In genomic region chr7:111082351-111082750, GRCh38 we compare ENCODE assay signal across 13 cellular contexts. TPM values are rescaled to one million over a fixed set of nuclear protein-coding genes. Genes with fewer than 3 reads are reported as not detected.
DNase-seq lines count a peak whose midpoint lies in the region; ATAC-seq and TF ChIP-seq lines count a peak whose summit lies in the region.
"Had no signal": no experiment of that assay in that cellular context is flagged by ENCODE, and none has a peak within 500 bp of the region (broad histone marks: within the 10 kb centered on the region; RNA-seq: fewer than 3 reads in every experiment).

No MANE protein-coding gene starts in this region.

- H3K27me3 Mint-ChIP-seq in activated naive CD4-positive, alpha-beta T cell treated with anti-CD3 and anti-CD28 coated beads, Interleukin-2, amount 50 U/mL, for 24 hours = no peaks in the 10 kb centered on the region
- no peaks in the 10 kb centered on the region for H3K27me3 Mint-ChIP-seq in activated CD4-positive, alpha-beta memory T cell treated with anti-CD3 and anti-CD28 coated beads, Interleukin-2, amount 10 ng/mL, durations not matched to agents 7 days and 5 days

- no peaks in the 10 kb centered on the region for H3K27me3 ChIP-seq in Karpas-422 (ENCODE audit: low read length)
- H3K27me3 ChIP-seq: adrenal gland, esophagus squamous epithelium had no signal

- no peak for TF ChIP-seq CTCF in foreskin fibroblast (IDR thresholded peaks at IDR 0.05; ENCODE audit: low read depth, low read length)

- no peaks in the 10 kb centered on the region for H3K36me3 Mint-ChIP-seq in activated naive CD4-positive, alpha-beta T cell treated with anti-CD3 and anti-CD28 coated beads, Interleukin-2, amount 50 U/mL, for 24 hours
- H3K36me3 Mint-ChIP-seq in activated CD4-positive, alpha-beta memory T cell treated with anti-CD3 and anti-CD28 coated beads, Interleukin-2, amount 10 ng/mL, durations not matched to agents 7 days and 5 days (ENCODE audit: low read depth) = peaks cover 20% of the 10 kb centered on the region

- DNase-seq in activated naive CD4-positive, alpha-beta T cell treated with Interleukin-2 at 50 U/mL for 16 hours = no peak
- no peak for DNase-seq in activated CD4-positive, alpha-beta memory T cell treated with anti-CD3 and anti-CD28 coated beads, Interleukin-2, amount 10 ng/mL, durations not matched to agents 7 days and 5 days
- DNase-seq in foreskin fibroblast (peak; percentile 20 to 44), Karpas-422 (no peak)
- no peak for DNase-seq in activated effector memory CD4-positive, alpha-beta T cell treated with Interleukin-2 at 50 U/mL for 16 hours
- DNase-seq: adrenal gland, esophagus squamous epithelium, left colon, T1000 had no signal

- 0 out of 2 replicates have a peak, but pooled peaks cover 3% of the 10 kb centered on the region for H3K9me3 ChIP-seq in Karpas-422 (ENCODE audit: low read length)
- H3K9me3 ChIP-seq: adrenal gland, esophagus squamous epithelium had no signal

- CTCF ChIA-PET in activated CD4-positive, alpha-beta memory T cell treated with anti-CD3 and anti-CD28 coated beads, Interleukin-2, amount 10 ng/mL, durations not matched to agents 7 days and 5 days (lab: Charles Lee) = interaction anchor here (0.7 to 2.5 kb wide), 8 partner anchors 8 to 279 kb away, joined by 3 to 10 read pairs (median 6); no protein-coding TSS in a partner anchor

- no peak overlapping the region for H3K9ac ChIP-seq in Karpas-422 (ENCODE audit: low read length)

- H3K9me3 Mint-ChIP-seq in activated naive CD4-positive, alpha-beta T cell treated with anti-CD3 and anti-CD28 coated beads, Interleukin-2, amount 50 U/mL, for 24 hours = no peaks in the 10 kb centered on the region
- H3K9me3 Mint-ChIP-seq in activated CD4-positive, alpha-beta memory T cell treated with anti-CD3 and anti-CD28 coated beads, Interleukin-2, amount 10 ng/mL, durations not matched to agents 7 days and 5 days = peaks cover 14% of the 10 kb centered on the region

- no peaks in the 10 kb centered on the region for H4K20me1 ChIP-seq in Karpas-422 (ENCODE audit: insufficient read depth, low read depth, low read length)

- no peaks in the 10 kb centered on the region for H3K36me3 ChIP-seq in Karpas-422 (ENCODE audit: insufficient read depth, low read length)
- H3K36me3 ChIP-seq: adrenal gland, esophagus squamous epithelium had no signal

- ATAC-seq in HG03442 (IDR thresholded peaks at IDR 0.05; ENCODE audit: unreplicated experiment) (no peak), HG02970 (IDR thresholded peaks at IDR 0.05; ENCODE audit: low FRiP score, unreplicated experiment) (no peak)
- ATAC-seq: left colon had no signal

- POLR2A ChIA-PET in activated CD4-positive, alpha-beta memory T cell treated with anti-CD3 and anti-CD28 coated beads, Interleukin-2, amount 10 ng/mL, durations not matched to agents 7 days and 5 days (lab: Charles Lee) = interaction anchor here (1.0 to 5.3 kb wide), 6 partner anchors 11 to 105 kb away, joined by 3 to 54 read pairs (median 22); no protein-coding TSS in a partner anchor

- H2AFZ ChIP-seq in Karpas-422 (ENCODE audit: low read length) = no peak overlapping the region

- peaks cover 73% of the 10 kb centered on the region for H3K4me1 Mint-ChIP-seq in activated naive CD4-positive, alpha-beta T cell treated with anti-CD3 and anti-CD28 coated beads, Interleukin-2, amount 50 U/mL, for 24 hours
- peaks cover 75% of the 10 kb centered on the region for H3K4me1 Mint-ChIP-seq in activated CD4-positive, alpha-beta memory T cell treated with anti-CD3 and anti-CD28 coated beads, Interleukin-2, amount 10 ng/mL, durations not matched to agents 7 days and 5 days

- H3K4me1 ChIP-seq in Karpas-422 (ENCODE audit: low read length) = no peaks in the 10 kb centered on the region
- H3K4me1 ChIP-seq: adrenal gland had no signal

- H3K4me2 ChIP-seq in Karpas-422 (ENCODE audit: low read depth, low read length, poor library complexity, severe bottlenecking) = no peak overlapping the region

- no peak overlapping the region for H3K27ac ChIP-seq in Karpas-422 (ENCODE audit: low read length)
- H3K27ac ChIP-seq: adrenal gland, C4-2B, esophagus squamous epithelium had no signal

- H3K27ac Mint-ChIP-seq in activated naive CD4-positive, alpha-beta T cell treated with anti-CD3 and anti-CD28 coated beads, Interleukin-2, amount 50 U/mL, for 24 hours = peak overlapping the region; percentile 97
- peak overlapping the region; percentile 88 for H3K27ac Mint-ChIP-seq in activated CD4-positive, alpha-beta memory T cell treated with anti-CD3 and anti-CD28 coated beads, Interleukin-2, amount 10 ng/mL, durations not matched to agents 7 days and 5 days

- H3K4me3 Mint-ChIP-seq in activated naive CD4-positive, alpha-beta T cell treated with anti-CD3 and anti-CD28 coated beads, Interleukin-2, amount 50 U/mL, for 24 hours = peak overlapping the region; percentile 68
- H3K4me3 Mint-ChIP-seq in activated CD4-positive, alpha-beta memory T cell treated with anti-CD3 and anti-CD28 coated beads, Interleukin-2, amount 10 ng/mL, durations not matched to agents 7 days and 5 days = peak overlapping the region; percentile 8

- no peaks in the 10 kb centered on the region for H3K9me2 ChIP-seq in Karpas-422 (replicated peaks; ENCODE audit: insufficient read depth, low read length)

- H3K4me3 ChIP-seq in foreskin fibroblast (ENCODE audit: low read depth in 1 of 2, low read length in 2 of 2) (no peak overlapping the region), Karpas-422 (ENCODE audit: low read length) (no peak overlapping the region)
- H3K4me3 ChIP-seq: adrenal gland, esophagus squamous epithelium had no signal

- H3K79me2 ChIP-seq in Karpas-422 (ENCODE audit: low read length) = no peaks in the 10 kb centered on the region

RNA-seq across cellular contexts. Expression of gene LRRN3, which starts 8.6 kb away (rescaled TPM):
- 10 to 100 TPM; 18.0 to 19.2 TPM for total RNA-seq in activated CD4-positive, alpha-beta memory T cell treated with anti-CD3 and anti-CD28 coated beads, Interleukin-2, amount 10 ng/mL, durations not matched to agents 7 days and 5 days
- not detected in 2 replicates for total RNA-seq in Karpas-422 (2014; rRNA removed; shearing (Covaris generic); ENCODE audit: low replicate concordance)

Comparison
In these comparisons a context has a peak if more than half of its experiments do, and no peak if none do; other contexts are left out.
1. DNase-seq: peak in foreskin fibroblast (2 of 2); none in activated naive CD4-positive, alpha-beta T cell treated with Interleukin-2 at 50 U/mL for 16 hours (single experiment), activated CD4-positive, alpha-beta memory T cell treated with anti-CD3 and anti-CD28 coated beads, Interleukin-2, amount 10 ng/mL, durations not matched to agents 7 days and 5 days (single experiment), Karpas-422 (single experiment) and activated effector memory CD4-positive, alpha-beta T cell treated with Interleukin-2 at 50 U/mL for 16 hours (single experiment).
2. RNA of gene LRRN3, which starts 8.6 kb away (total RNA-seq): 18.0 to 19.2 TPM in activated CD4-positive, alpha-beta memory T cell treated with anti-CD3 and anti-CD28 coated beads, Interleukin-2, amount 10 ng/mL, durations not matched to agents 7 days and 5 days; not detected in Karpas-422; every median in the first group is over 10 times any median in the second.